23 cellular contexts compared by ENCODE assay signal in the genomic region with DNA sequence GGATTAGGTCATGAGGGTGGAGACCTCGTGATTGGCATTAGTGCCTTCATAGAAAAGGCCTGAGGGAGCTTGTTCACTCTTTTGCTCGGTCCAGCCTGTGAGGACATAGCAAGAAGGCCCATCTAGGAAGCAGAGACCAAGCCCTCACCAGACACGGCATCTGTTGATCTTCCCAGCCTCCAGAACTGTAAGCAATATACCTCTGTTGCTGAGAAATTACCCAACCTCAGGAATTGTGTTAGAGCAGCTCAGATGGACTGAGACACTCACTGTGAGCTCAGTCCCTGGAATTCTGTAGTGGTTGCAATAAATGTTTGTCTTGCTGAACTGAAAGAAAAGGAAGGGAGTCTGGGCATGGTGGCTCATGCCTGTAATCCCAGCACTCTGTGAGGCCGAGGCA.
DNase-seq lines count a peak whose midpoint lies in the region; ATAC-seq and TF ChIP-seq lines count a peak whose summit lies in the region.
"Had no signal": no experiment of that assay in that cellular context is flagged by ENCODE, and none has a peak within 500 bp of the region (broad histone marks: within the 10 kb centered on the region; RNA-seq: fewer than 3 reads in every experiment).

No MANE protein-coding gene starts in this region.

- in situ Hi-C loops in GM23248 (cut with MboI) = no loop called here

- H3K4me1 ChIP-seq in GM23248 (ENCODE audit: insufficient read depth) (no peaks in the 10 kb centered on the region), left lung (no peaks in the 10 kb centered on the region)
- no peaks in the 10 kb centered on the region for H3K4me1 ChIP-seq in CD8-positive, alpha-beta T cell (ENCODE audit: insufficient read depth, low read length)
- H3K4me1 ChIP-seq: ascending aorta, tibial artery had no signal

- no peaks in the 10 kb centered on the region for H3K9me2 ChIP-seq in GM23248 (ENCODE audit: insufficient read depth)

- H3K9me3 ChIP-seq in GM23248 (ENCODE audit: low read depth) (no peaks in the 10 kb centered on the region), left lung (no peaks in the 10 kb centered on the region)
- H3K9me3 ChIP-seq in CD8-positive, alpha-beta T cell (ENCODE audit: low read length) = no peaks in the 10 kb centered on the region
- H3K9me3 ChIP-seq: ascending aorta, tibial artery had no signal

- POLR2A ChIA-PET in CD8-positive, alpha-beta T cell (lab: Charles Lee) = no interaction called here

- H3K4me1 Mint-ChIP-seq in CD8-positive, alpha-beta T cell (ENCODE audit: low read depth) = no peaks in the 10 kb centered on the region
- H3K4me1 Mint-ChIP-seq: activated CD4-positive, alpha-beta T cell treated with anti-CD3 and anti-CD28 coated beads, Interleukin-2, amount 10 ng/mL, durations not matched to agents 24 days and 14 days; CD8-positive, alpha-beta memory T cell had no signal

- no peaks in the 10 kb centered on the region for H4K20me1 ChIP-seq in GM23248 (ENCODE audit: insufficient read depth)

- H3K9me3 Mint-ChIP-seq in CD8-positive, alpha-beta T cell = no peaks in the 10 kb centered on the region
- H3K9me3 Mint-ChIP-seq: activated CD4-positive, alpha-beta T cell treated with anti-CD3 and anti-CD28 coated beads, Interleukin-2, amount 10 ng/mL, durations not matched to agents 24 days and 14 days; CD8-positive, alpha-beta memory T cell; stimulated activated naive CD8-positive, alpha-beta T cell treated with anti-CD3 and anti-CD28 coated beads, Interleukin-15, amount 100 ng/mL, for 72 hours; T-cell had no signal

- WGBS in GM23248 (ENCODE audit: low coverage in 1 of 2, low lambda C conversion rate in 2 of 2, missing lambda C conversion rate in 2 of 2), 2 experiments = 84 to 88% methylated on average over 4 of the region's 4 CpGs

- H3K4me3 Mint-ChIP-seq in CD8-positive, alpha-beta T cell = no peak overlapping the region
- H3K4me3 Mint-ChIP-seq: activated CD4-positive, alpha-beta T cell treated with anti-CD3 and anti-CD28 coated beads, Interleukin-2, amount 10 ng/mL, durations not matched to agents 24 days and 14 days; CD8-positive, alpha-beta memory T cell; stimulated activated naive CD8-positive, alpha-beta T cell treated with anti-CD3 and anti-CD28 coated beads, Interleukin-15, amount 100 ng/mL, for 72 hours; T-cell had no signal

- ATAC-seq in HG03571 (IDR thresholded peaks at IDR 0.05; ENCODE audit: unreplicated experiment) = no peak
- ATAC-seq in left lung = no peak
- ATAC-seq in left colon = no peak
- ATAC-seq in CD8-positive, alpha-beta T cell = no peak
- ATAC-seq: T-cell had no signal

- H2AFZ ChIP-seq in GM23248 = no peak overlapping the region

- no peaks in the 10 kb centered on the region for H3K79me2 ChIP-seq in GM23248 (ENCODE audit: insufficient read depth)

- no peak overlapping the region for H3K4me3 ChIP-seq in GM23248
- no peak overlapping the region for H3K4me3 ChIP-seq in fibroblast of the aortic adventitia (ENCODE audit: low read depth, low read length)
- H3K4me3 ChIP-seq in left lung = no peak overlapping the region
- H3K4me3 ChIP-seq in CD8-positive, alpha-beta T cell (ENCODE audit: low read depth, low read length) = no peak overlapping the region
- H3K4me3 ChIP-seq: ascending aorta, tibial artery had no signal

- H3K27me3 ChIP-seq in GM23248 (replicated peaks; ENCODE audit: insufficient read depth) (no peaks in the 10 kb centered on the region), left lung (no peaks in the 10 kb centered on the region)
- no peaks in the 10 kb centered on the region for H3K27me3 ChIP-seq in CD8-positive, alpha-beta T cell (ENCODE audit: insufficient read depth, low read length)
- H3K27me3 ChIP-seq: ascending aorta, tibial artery had no signal

- H3K27me3 Mint-ChIP-seq in CD8-positive, alpha-beta T cell (ENCODE audit: low read depth) = no peaks in the 10 kb centered on the region
- H3K27me3 Mint-ChIP-seq: stimulated activated naive CD8-positive, alpha-beta T cell treated with anti-CD3 and anti-CD28 coated beads, Interleukin-15, amount 100 ng/mL, for 72 hours had no signal

- H3K36me3 Mint-ChIP-seq in CD8-positive, alpha-beta T cell = no peaks in the 10 kb centered on the region
- H3K36me3 Mint-ChIP-seq: CD8-positive, alpha-beta memory T cell; T-cell had no signal

- H3K4me2 ChIP-seq in GM23248 (ENCODE audit: unreplicated experiment) = no peak overlapping the region

- TF ChIP-seq CTCF in fibroblast of the aortic adventitia (IDR thresholded peaks at IDR 0.05; ENCODE audit: insufficient read depth, low read length) (no peak), left lung (IDR thresholded peaks at IDR 0.05) (no peak)
- TF ChIP-seq CTCF in CD8-positive, alpha-beta T cell (IDR thresholded peaks at IDR 0.05) = no peak

- no peak overlapping the region for H3K27ac Mint-ChIP-seq in CD8-positive, alpha-beta T cell
- H3K27ac Mint-ChIP-seq: activated CD4-positive, alpha-beta T cell treated with anti-CD3 and anti-CD28 coated beads, Interleukin-2, amount 10 ng/mL, durations not matched to agents 24 days and 14 days; T-cell had no signal

- DNase-seq in GM23248 (peak; percentile 54), amniotic epithelial cell (ENCODE audit: low read depth) (peak; percentile 93), fibroblast of the aortic adventitia (ENCODE audit: low read depth) (peak; percentile 14), renal cortical epithelial cell (ENCODE audit: low read depth) (peak; percentile 28), left lung (no peak), left colon (no peak)
- DNase-seq in CD8-positive, alpha-beta T cell = no peak
- DNase-seq: activated CD4-positive, alpha-beta T cell treated with anti-CD3 and anti-CD28 coated beads, Interleukin-2, amount 10 ng/mL, durations not matched to agents 24 days and 14 days; activated naive CD4-positive, alpha-beta T cell treated with anti-CD3 and anti-CD28 coated beads, Interleukin-2, amount 50 U/mL, for 16 hours; CD8-positive, alpha-beta memory T cell; effector memory CD4-positive, alpha-beta T cell; kidney; NCI-H1092; NCI-H2029 treated with DMSO at 0.1 percent for 48 hours; NCI-H226; retina; SIG-M5; stimulated activated CD4-positive, alpha-beta T cell treated with anti-CD3 and anti-CD28 coated beads, Interleukin-4, amount 100 ng/mL, for 24 hours; stimulated activated naive CD8-positive, alpha-beta T cell treated with anti-CD3 and anti-CD28 coated beads, Interleukin-15, amount 100 ng/mL, for 72 hours; T-cell; tibial artery had no signal

- no peak overlapping the region for H3K9ac ChIP-seq in GM23248

- H3F3A ChIP-seq in GM23248 (ENCODE audit: insufficient read depth) = no peaks in the 10 kb centered on the region

- CTCF ChIA-PET in CD8-positive, alpha-beta T cell (lab: Charles Lee) = no interaction called here

- H3K36me3 ChIP-seq in GM23248 (ENCODE audit: low read depth) (no peaks in the 10 kb centered on the region), left lung (no peaks in the 10 kb centered on the region)
- H3K36me3 ChIP-seq in CD8-positive, alpha-beta T cell (ENCODE audit: insufficient read depth, low read length) = no peaks in the 10 kb centered on the region
- H3K36me3 ChIP-seq: ascending aorta, tibial artery had no signal

- no peak overlapping the region for H3K27ac ChIP-seq in GM23248
- H3K27ac ChIP-seq in left lung = no peak overlapping the region
- H3K27ac ChIP-seq in CD8-positive, alpha-beta T cell (ENCODE audit: low read depth, low read length) = no peak overlapping the region
- H3K27ac ChIP-seq: ascending aorta, tibial artery had no signal

- intact Hi-C loops in left lung (cut with DNase I) (no loop called here), left colon (cut with DNase I, micrococcal nuclease) (no loop called here)
- intact Hi-C loops in CD8-positive, alpha-beta T cell (cut with DNase I, micrococcal nuclease) = no loop called here

Comparison
In these comparisons a context has a peak if more than half of its experiments do, and no peak if none do; other contexts are left out.
1. DNase-seq: peak in GM23248 (single experiment), amniotic epithelial cell (single experiment), fibroblast of the aortic adventitia (single experiment) and renal cortical epithelial cell (single experiment); none in left lung (0 of 2), left colon (0 of 2) and CD8-positive, alpha-beta T cell (0 of 7).